In genomic region chr6:42078391-42078790, GRCh38 we compare ENCODE assay signal across 22 cellular contexts. TPM values are rescaled to one million over a fixed set of nuclear protein-coding genes. Genes with fewer than 3 reads are reported as not detected.
DNase-seq lines count a peak whose midpoint lies in the region; ATAC-seq and TF ChIP-seq lines count a peak whose summit lies in the region.
"Had no signal": no experiment of that assay in that cellular context is flagged by ENCODE, and none has a peak within 500 bp of the region (broad histone marks: within the 10 kb centered on the region; RNA-seq: fewer than 3 reads in every experiment).

No MANE protein-coding gene starts in this region.

- ATAC-seq in Panc1: no peak
- ATAC-seq in upper lobe of right lung: no peak
- ATAC-seq in GM18517 (IDR thresholded peaks at IDR 0.05; ENCODE audit: unreplicated experiment): no peak
- ATAC-seq in CD4-positive, alpha-beta T cell (ENCODE audit: poor library complexity): no peak

- H2AFZ ChIP-seq in mesenchymal stem cell (ENCODE audit: low read depth, low read length): peak overlapping the region; percentile 30
- no peak overlapping the region for H2AFZ ChIP-seq in PC-9

- no peak overlapping the region for H3K4me3 Mint-ChIP-seq in MCF 10A (ENCODE audit: unreplicated experiment)
- no peak overlapping the region for H3K4me3 Mint-ChIP-seq in CD4-positive, alpha-beta T cell

- TF ChIP-seq CTCF in MCF 10A (IDR thresholded peaks at IDR 0.05; ENCODE audit: unreplicated experiment) (no peak), breast epithelium (IDR thresholded peaks at IDR 0.05) (no peak), Panc1 (IDR thresholded peaks at IDR 0.05) (no peak), upper lobe of right lung (IDR thresholded peaks at IDR 0.05) (no peak), PC-9 (conservative IDR thresholded peaks at IDR 0.05) (no peak)
- TF ChIP-seq CTCF in CD4-positive, alpha-beta T cell (IDR thresholded peaks at IDR 0.05): no peak

- peaks cover 61% of the 10 kb centered on the region for H3K36me3 Mint-ChIP-seq in MCF 10A (ENCODE audit: insufficient read depth, unreplicated experiment)
- H3K36me3 Mint-ChIP-seq in CD4-positive, alpha-beta T cell (ENCODE audit: low read depth): peaks cover 76% of the 10 kb centered on the region

- H3K79me2 ChIP-seq in PC-9 (ENCODE audit: low read depth): no peaks in the 10 kb centered on the region

- intact Hi-C loops in MCF 10A (cut with micrococcal nuclease) (loop anchor here (5.0 kb wide), 1 partner anchor 799 kb away; the partner anchor contains the start of gene RPL7L1), breast epithelium (cut with DNase I; ENCODE audit: low total_unique reads) (loop anchor here (10.0 kb wide), 1 partner anchor 86 kb away; no protein-coding TSS in a partner anchor), Panc1 (cut with micrococcal nuclease; ENCODE audit: unreplicated experiment) (no loop called here), upper lobe of right lung (cut with DNase I) (loop anchor here (5.0 kb wide), 1 partner anchor 89 kb away; no protein-coding TSS in a partner anchor), PC-9 (cut with micrococcal nuclease; ENCODE audit: unreplicated experiment) (loop anchor here (5.0 to 10.0 kb wide), 2 partner anchors 469 to 796 kb away; partner anchors contain the start of gene RPL7L1)
- intact Hi-C loops in CD4-positive, alpha-beta T cell (cut with DNase I, micrococcal nuclease): loop anchor here (5.0 kb wide), 2 partner anchors 134 to 469 kb away; no protein-coding TSS in a partner anchor

- H3K79me1 ChIP-seq in mesenchymal stem cell (replicated peaks; ENCODE audit: low read length, poor library complexity, severe bottlenecking): peaks cover 7% of the 10 kb centered on the region

- H3K9me3 ChIP-seq in breast epithelium (no peaks in the 10 kb centered on the region), Panc1 (ENCODE audit: control insufficient read depth, insufficient read depth, low read depth, low read length) (no peaks in the 10 kb centered on the region), mesenchymal stem cell (ENCODE audit: control insufficient read depth, low read length) (no peaks in the 10 kb centered on the region), upper lobe of right lung (no peaks in the 10 kb centered on the region), PC-9 (ENCODE audit: insufficient read depth, low read depth) (no peaks in the 10 kb centered on the region)
- no peaks in the 10 kb centered on the region for H3K9me3 ChIP-seq in CD4-positive, alpha-beta T cell (ENCODE audit: control insufficient read depth, low read length)
- H3K9me3 ChIP-seq: MG63 had no signal

- H3F3A ChIP-seq in PC-9 (ENCODE audit: insufficient read depth, low read depth): peaks cover 17% of the 10 kb centered on the region; the same call in 1 of the 2 replicates

- CTCF ChIA-PET in MCF 10A (lab: Yijun Ruan, JAX) (interaction anchor here (1.2 to 7.5 kb wide), 3 partner anchors 87 to 136 kb away, joined by 4 to 68 read pairs (median 12); no protein-coding TSS in a partner anchor), Panc1 (lab: Charles Lee) (no interaction called here), PC-9 (lab: Charles Lee) (no interaction called here)
- CTCF ChIA-PET in CD4-positive, alpha-beta T cell (lab: Charles Lee): no interaction called here

- no peak overlapping the region for H3K27ac Mint-ChIP-seq in MCF 10A (ENCODE audit: low read depth, unreplicated experiment)
- no peak overlapping the region for H3K27ac Mint-ChIP-seq in CD4-positive, alpha-beta T cell

- no peak overlapping the region for H3K23ac ChIP-seq in mesenchymal stem cell (ENCODE audit: low read length in 2 of 2)

- H4K8ac ChIP-seq in mesenchymal stem cell (ENCODE audit: low read length): no peak overlapping the region

- no peak overlapping the region for H3K4ac ChIP-seq in mesenchymal stem cell (ENCODE audit: low read depth in 1 of 2, low read length in 2 of 2)

- H3K4me1 Mint-ChIP-seq in MCF 10A (ENCODE audit: insufficient read depth, unreplicated experiment): no peaks in the 10 kb centered on the region
- H3K4me1 Mint-ChIP-seq in CD4-positive, alpha-beta T cell (ENCODE audit: low read depth): peaks cover 6% of the 10 kb centered on the region

- no peak overlapping the region for H2BK5ac ChIP-seq in mesenchymal stem cell (ENCODE audit: low read depth, low read length, poor library complexity, severe bottlenecking)

- H3K9me2 ChIP-seq in PC-9 (ENCODE audit: insufficient read depth): no peaks in the 10 kb centered on the region

- 97% methylated on average over 11 of the region's 11 CpGs for WGBS in mesenchymal stem cell

- no peaks in the 10 kb centered on the region for H3K27me3 Mint-ChIP-seq in MCF 10A (ENCODE audit: insufficient read depth, unreplicated experiment)
- no peaks in the 10 kb centered on the region for H3K27me3 Mint-ChIP-seq in CD4-positive, alpha-beta T cell

- no peaks in the 10 kb centered on the region for H3K9me3 Mint-ChIP-seq in MCF 10A (ENCODE audit: unreplicated experiment)
- H3K9me3 Mint-ChIP-seq in CD4-positive, alpha-beta T cell: no peaks in the 10 kb centered on the region

- POLR2A ChIA-PET in MCF 10A (lab: Yijun Ruan, JAX): no interaction called here
- POLR2A ChIA-PET in Panc1 (lab: Charles Lee): interaction anchor here (0.5 kb wide), 1 partner anchor 22 kb away, joined by 3 read pairs; no protein-coding TSS in a partner anchor
- POLR2A ChIA-PET in PC-9 (lab: Charles Lee; ENCODE audit: unreplicated experiment): interaction anchor here (0.5 kb wide), 1 partner anchor 121 kb away, joined by 35 read pairs; no protein-coding TSS in a partner anchor
- POLR2A ChIA-PET in CD4-positive, alpha-beta T cell (lab: Charles Lee): interaction anchor here (1.1 kb wide), 1 partner anchor 33 kb away, joined by 3 read pairs; no protein-coding TSS in a partner anchor

- no peak overlapping the region for H2BK120ac ChIP-seq in mesenchymal stem cell (ENCODE audit: low read depth, low read length)

- no peak overlapping the region for H3K14ac ChIP-seq in mesenchymal stem cell (ENCODE audit: low read length in 2 of 2)

- H3K4me1 ChIP-seq in breast epithelium (no peaks in the 10 kb centered on the region), Panc1 (ENCODE audit: control insufficient read depth, insufficient read depth, low read length) (no peaks in the 10 kb centered on the region), mesenchymal stem cell (ENCODE audit: control insufficient read depth, insufficient read depth, low read depth, low read length) (peaks cover 2% of the 10 kb centered on the region), upper lobe of right lung (peaks cover 8% of the 10 kb centered on the region), PC-9 (replicated peaks; ENCODE audit: insufficient read depth) (0 out of 2 replicates have a peak, but pooled peaks cover 4% of the 10 kb centered on the region)

- H3K4me2 ChIP-seq in mesenchymal stem cell (ENCODE audit: low read length, poor library complexity, severe bottlenecking) (no peak overlapping the region), PC-9 (no peak overlapping the region)

- H3K4me3 ChIP-seq in breast epithelium (no peak overlapping the region), Panc1 (ENCODE audit: low read depth in 2 of 2, low read length in 2 of 2) (no peak overlapping the region), mesenchymal stem cell (ENCODE audit: insufficient read depth in 1 of 2, low read depth in 1 of 2, low read length in 2 of 2) (no peak overlapping the region), upper lobe of right lung (no peak overlapping the region), PC-9 (no peak overlapping the region)
- H3K4me3 ChIP-seq: MG63 had no signal

- TF ChIP-seq POLR2A in breast epithelium (IDR thresholded peaks at IDR 0.05): no peak

- H3K27me3 ChIP-seq in breast epithelium (no peaks in the 10 kb centered on the region), Panc1 (ENCODE audit: control insufficient read depth, insufficient read depth, low read length) (no peaks in the 10 kb centered on the region), mesenchymal stem cell (ENCODE audit: control insufficient read depth in 1 of 2, insufficient read depth in 1 of 2, low read length in 2 of 2) (no peaks in the 10 kb centered on the region), upper lobe of right lung (no peaks in the 10 kb centered on the region), PC-9 (ENCODE audit: insufficient read depth, low read depth) (no peaks in the 10 kb centered on the region)
- H3K27me3 ChIP-seq in CD4-positive, alpha-beta T cell (ENCODE audit: control insufficient read depth, insufficient read depth, low read length): no peaks in the 10 kb centered on the region
- H3K27me3 ChIP-seq: MG63 had no signal

- TSS peak; percentile 18 for BruUV-seq in MCF 10A (replicated peaks; lab: Mats Ljungman, UMichigan)
- BruUV-seq in Panc1 (replicated peaks; lab: Mats Ljungman, UMichigan): TSS peak; percentile 43
- BruUV-seq in PC-9 (replicated peaks; lab: Mats Ljungman, UMichigan): no TSS peak

- DNase-seq in MCF 10A (ENCODE audit: unreplicated experiment) (no peak), breast epithelium (ENCODE audit: low spot score in 2 of 2) (no peak), Panc1 (ENCODE audit: low read depth, low spot score) (no peak), mesenchymal stem cell (no peak), upper lobe of right lung (peak; percentile 35), PC-9 (no peak)
- DNase-seq in CD4-positive, alpha-beta T cell: no peak
- DNase-seq: AML-193; DMS53; GDM1; Kasumi-1; MG63; NCI-H1048; NCI-H1436; NCI-H1930; NCI-H226; NCI-H524; NCI-H774; NK-92 treated with Interleukin-12 subunit alpha and Interleukin-12 subunit beta, amount 100 ng/mL, for 24 hours; Right ventricle myocardium superior had no signal

- H3K27ac ChIP-seq in breast epithelium: no peak overlapping the region
- H3K27ac ChIP-seq in Panc1 (ENCODE audit: low read length): no peak overlapping the region
- H3K27ac ChIP-seq in mesenchymal stem cell (ENCODE audit: low read length, poor library complexity, severe bottlenecking): no peak overlapping the region
- no peak overlapping the region for H3K27ac ChIP-seq in upper lobe of right lung
- H3K27ac ChIP-seq in PC-9: no peak overlapping the region
- no peak overlapping the region for H3K27ac ChIP-seq in CD4-positive, alpha-beta T cell (ENCODE audit: low read depth, low read length)
- H3K27ac ChIP-seq: C4-2B had no signal

- H3K36me3 ChIP-seq in breast epithelium: no peaks in the 10 kb centered on the region
- no peaks in the 10 kb centered on the region for H3K36me3 ChIP-seq in Panc1 (ENCODE audit: control insufficient read depth, insufficient read depth, low read length)
- peaks cover 46 to 59% of the 10 kb centered on the region in 2 experiments for H3K36me3 ChIP-seq in mesenchymal stem cell (ENCODE audit: control insufficient read depth in 1 of 2, insufficient read depth in 2 of 2, low read depth in 1 of 2, low read length in 2 of 2)
- peaks cover 39% of the 10 kb centered on the region for H3K36me3 ChIP-seq in upper lobe of right lung
- H3K36me3 ChIP-seq in PC-9 (ENCODE audit: low read depth): no peaks in the 10 kb centered on the region
- H3K36me3 ChIP-seq: MG63 had no signal

- H2AK5ac ChIP-seq in mesenchymal stem cell (ENCODE audit: low read length, severe bottlenecking): no peak overlapping the region

- H3K9ac ChIP-seq in mesenchymal stem cell (ENCODE audit: low read length): no peak overlapping the region

- H4K20me1 ChIP-seq in PC-9 (ENCODE audit: insufficient read depth): no peaks in the 10 kb centered on the region

- H3K18ac ChIP-seq in mesenchymal stem cell (ENCODE audit: low read depth in 1 of 2, low read length in 2 of 2): no peak overlapping the region

- in situ Hi-C loops in Panc1 (cut with HindIII; ENCODE audit: low pct_unique_long_range_greater_than_20kb, low sequenced_read_pairs): no loop called here

- no peak overlapping the region for H2BK12ac ChIP-seq in mesenchymal stem cell (ENCODE audit: low read length in 2 of 2)

- no peak overlapping the region for H2BK15ac ChIP-seq in mesenchymal stem cell (ENCODE audit: low read depth, poor library complexity, severe bottlenecking)

- no peak overlapping the region for H4K91ac ChIP-seq in mesenchymal stem cell (ENCODE audit: low read length)

RNA-seq across cellular contexts. Expression of gene TAF8, which starts 28.1 kb away (rescaled TPM):
- total RNA-seq in MCF 10A (2022): 23.8 and 25.8 TPM in 2 replicates
- total RNA-seq in breast epithelium: 10 to 100 TPM; 15.7 to 25.4 (median 21.1) TPM
- total RNA-seq in Panc1 (2021; ENCODE audit: unreplicated experiment): 35.5 TPM
- polyA plus RNA-seq in Panc1 (2012; ENCODE audit: insufficient read length): 18.2 TPM
- polyA plus RNA-seq in mesenchymal stem cell (2013, experiment 1 of 2): 17.9 TPM
- 18.2 TPM for polyA plus RNA-seq in mesenchymal stem cell (2013, experiment 2 of 2)
- 31.1 TPM for total RNA-seq in upper lobe of right lung
- 35.6 and 38.4 TPM in 2 replicates for total RNA-seq in PC-9 (2021)
- total RNA-seq in CD4-positive, alpha-beta T cell: 10 to 100 TPM; 30.1 to 34.7 TPM
